1 cellular context compared by ENCODE assay signal in genomic region chr2:74548919-74549684, GRCh38.
TF ChIP-seq lines count a peak whose summit lies in the region.

No MANE protein-coding gene starts in this region.

TF ChIP-seq in K562, 482 proteins besides CTCF, POLR2A, EP300 and RAD21 (continues in another document):
- TF ChIP-seq TAF9B (IDR thresholded peaks at IDR 0.05; ENCODE audit: partially characterized antibody) (no peak), GABPA (tag; conservative IDR thresholded peaks at IDR 0.05; ENCODE audit: low read depth) (no peak), SMARCC2 (IDR thresholded peaks at IDR 0.05; ENCODE audit: low read depth) (no peak), CCNT2 (IDR thresholded peaks at IDR 0.05; ENCODE audit: borderline replicate concordance, extremely low read depth, insufficient read length, low read depth, low read length) (peak; percentile 90), ZC3H8 (IDR thresholded peaks at IDR 0.05) (no peak), MYBL2 (IDR thresholded peaks at IDR 0.05; ENCODE audit: low read depth) (no peak), MYBL2 (CRISPR knock-in tag; IDR thresholded peaks at IDR 0.05; ENCODE audit: borderline replicate concordance) (no peak), ZNF165 (CRISPR knock-in tag; IDR thresholded peaks at IDR 0.05; ENCODE audit: borderline replicate concordance) (no peak), ZNF316 (IDR thresholded peaks at IDR 0.05) (no peak), ZNF589 (CRISPR knock-in tag; IDR thresholded peaks at IDR 0.05; ENCODE audit: low read depth) (no peak), CTBP1 (IDR thresholded peaks at IDR 0.05; ENCODE audit: borderline replicate concordance) (peak; percentile 87), MLLT1 (IDR thresholded peaks at IDR 0.05) (0 out of 4 replicates have a peak, but pooled peaks of 1 of the 2 experiments have one; percentile 37), EP400 (IDR thresholded peaks at IDR 0.05) (0 out of 2 replicates have a peak, but pooled peaks have one; percentile 20), SIX5 (IDR thresholded peaks at IDR 0.05; ENCODE audit: borderline replicate concordance in 1 of 2, insufficient read depth in 1 of 2, low read depth in 1 of 2, low read length in 2 of 2) (no peak), NONO (IDR thresholded peaks at IDR 0.05; ENCODE audit: low read depth in 2 of 2, low read length in 1 of 2) (peak; percentile 52 to 63; a peak in 2 of 4 replicates), SRSF1 (IDR thresholded peaks at IDR 0.05; ENCODE audit: low read depth, low read length) (no peak), CREBBP (IDR thresholded peaks at IDR 0.05; ENCODE audit: low read depth, low read length) (no peak), ZNF699 (CRISPR knock-in tag; IDR thresholded peaks at IDR 0.05; ENCODE audit: insufficient replicate concordance) (no peak), ZNF695 (CRISPR knock-in tag; IDR thresholded peaks at IDR 0.05) (no peak), CHAMP1 (IDR thresholded peaks at IDR 0.05) (no peak), XRCC4 (IDR thresholded peaks at IDR 0.05; ENCODE audit: extremely low read depth, insufficient read depth, insufficient read length) (no peak), CHCHD3 (CRISPR knock-in tag; IDR thresholded peaks at IDR 0.05) (no peak), ZBED1 (IDR thresholded peaks at IDR 0.05) (no peak), MAZ (CRISPR knock-in tag; conservative IDR thresholded peaks at IDR 0.05 in 1 of 2, IDR thresholded peaks at IDR 0.05 in 1 of 2) (peak; percentile 32 to 68; a peak in 3 of 4 replicates), ZNF318 (IDR thresholded peaks at IDR 0.05; ENCODE audit: borderline replicate concordance in 1 of 2, low read depth in 1 of 2) (no peak), MCM2 (IDR thresholded peaks at IDR 0.05; ENCODE audit: low read depth) (no peak), NFRKB (IDR thresholded peaks at IDR 0.05; ENCODE audit: low read depth) (0 out of 2 replicates have a peak, but pooled peaks have one; percentile 34), TBL1XR1 (IDR thresholded peaks at IDR 0.05; ENCODE audit: low read length in 2 of 2) (no peak; a peak in 1 of 4 replicates), NFIC (IDR thresholded peaks at IDR 0.05) (0 out of 2 replicates have a peak, but pooled peaks have one; percentile 23), HDAC6 (IDR thresholded peaks at IDR 0.05; ENCODE audit: low read depth, low read length) (no peak)
- TF ChIP-seq, protein P1, sequence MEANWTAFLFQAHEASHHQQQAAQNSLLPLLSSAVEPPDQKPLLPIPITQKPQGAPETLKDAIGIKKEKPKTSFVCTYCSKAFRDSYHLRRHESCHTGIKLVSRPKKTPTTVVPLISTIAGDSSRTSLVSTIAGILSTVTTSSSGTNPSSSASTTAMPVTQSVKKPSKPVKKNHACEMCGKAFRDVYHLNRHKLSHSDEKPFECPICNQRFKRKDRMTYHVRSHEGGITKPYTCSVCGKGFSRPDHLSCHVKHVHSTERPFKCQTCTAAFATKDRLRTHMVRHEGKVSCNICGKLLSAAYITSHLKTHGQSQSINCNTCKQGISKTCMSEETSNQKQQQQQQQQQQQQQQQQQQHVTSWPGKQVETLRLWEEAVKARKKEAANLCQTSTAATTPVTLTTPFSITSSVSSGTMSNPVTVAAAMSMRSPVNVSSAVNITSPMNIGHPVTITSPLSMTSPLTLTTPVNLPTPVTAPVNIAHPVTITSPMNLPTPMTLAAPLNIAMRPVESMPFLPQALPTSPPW (CRISPR knock-in tag; IDR thresholded peaks at IDR 0.05) = peak; percentile 41
- TF ChIP-seq, protein P2, sequence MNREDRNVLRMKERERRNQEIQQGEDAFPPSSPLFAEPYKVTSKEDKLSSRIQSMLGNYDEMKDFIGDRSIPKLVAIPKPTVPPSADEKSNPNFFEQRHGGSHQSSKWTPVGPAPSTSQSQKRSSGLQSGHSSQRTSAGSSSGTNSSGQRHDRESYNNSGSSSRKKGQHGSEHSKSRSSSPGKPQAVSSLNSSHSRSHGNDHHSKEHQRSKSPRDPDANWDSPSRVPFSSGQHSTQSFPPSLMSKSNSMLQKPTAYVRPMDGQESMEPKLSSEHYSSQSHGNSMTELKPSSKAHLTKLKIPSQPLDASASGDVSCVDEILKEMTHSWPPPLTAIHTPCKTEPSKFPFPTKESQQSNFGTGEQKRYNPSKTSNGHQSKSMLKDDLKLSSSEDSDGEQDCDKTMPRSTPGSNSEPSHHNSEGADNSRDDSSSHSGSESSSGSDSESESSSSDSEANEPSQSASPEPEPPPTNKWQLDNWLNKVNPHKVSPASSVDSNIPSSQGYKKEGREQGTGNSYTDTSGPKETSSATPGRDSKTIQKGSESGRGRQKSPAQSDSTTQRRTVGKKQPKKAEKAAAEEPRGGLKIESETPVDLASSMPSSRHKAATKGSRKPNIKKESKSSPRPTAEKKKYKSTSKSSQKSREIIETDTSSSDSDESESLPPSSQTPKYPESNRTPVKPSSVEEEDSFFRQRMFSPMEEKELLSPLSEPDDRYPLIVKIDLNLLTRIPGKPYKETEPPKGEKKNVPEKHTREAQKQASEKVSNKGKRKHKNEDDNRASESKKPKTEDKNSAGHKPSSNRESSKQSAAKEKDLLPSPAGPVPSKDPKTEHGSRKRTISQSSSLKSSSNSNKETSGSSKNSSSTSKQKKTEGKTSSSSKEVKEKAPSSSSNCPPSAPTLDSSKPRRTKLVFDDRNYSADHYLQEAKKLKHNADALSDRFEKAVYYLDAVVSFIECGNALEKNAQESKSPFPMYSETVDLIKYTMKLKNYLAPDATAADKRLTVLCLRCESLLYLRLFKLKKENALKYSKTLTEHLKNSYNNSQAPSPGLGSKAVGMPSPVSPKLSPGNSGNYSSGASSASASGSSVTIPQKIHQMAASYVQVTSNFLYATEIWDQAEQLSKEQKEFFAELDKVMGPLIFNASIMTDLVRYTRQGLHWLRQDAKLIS (CRISPR knock-in tag; IDR thresholded peaks at IDR 0.05) = 0 out of 2 replicates have a peak, but pooled peaks have one; percentile 32
- TF ChIP-seq, protein P3, sequence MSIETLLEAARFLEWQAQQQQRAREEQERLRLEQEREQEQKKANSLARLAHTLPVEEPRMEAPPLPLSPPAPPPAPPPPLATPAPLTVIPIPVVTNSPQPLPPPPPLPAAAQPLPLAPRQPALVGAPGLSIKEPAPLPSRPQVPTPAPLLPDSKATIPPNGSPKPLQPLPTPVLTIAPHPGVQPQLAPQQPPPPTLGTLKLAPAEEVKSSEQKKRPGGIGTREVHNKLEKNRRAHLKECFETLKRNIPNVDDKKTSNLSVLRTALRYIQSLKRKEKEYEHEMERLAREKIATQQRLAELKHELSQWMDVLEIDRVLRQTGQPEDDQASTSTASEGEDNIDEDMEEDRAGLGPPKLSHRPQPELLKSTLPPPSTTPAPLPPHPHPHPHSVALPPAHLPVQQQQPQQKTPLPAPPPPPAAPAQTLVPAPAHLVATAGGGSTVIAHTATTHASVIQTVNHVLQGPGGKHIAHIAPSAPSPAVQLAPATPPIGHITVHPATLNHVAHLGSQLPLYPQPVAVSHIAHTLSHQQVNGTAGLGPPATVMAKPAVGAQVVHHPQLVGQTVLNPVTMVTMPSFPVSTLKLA (conservative IDR thresholded peaks at IDR 0.05) = peak in 1 of 2 experiments; percentile 43; a peak in 2 of 4 replicates
- TF ChIP-seq, protein P4, sequence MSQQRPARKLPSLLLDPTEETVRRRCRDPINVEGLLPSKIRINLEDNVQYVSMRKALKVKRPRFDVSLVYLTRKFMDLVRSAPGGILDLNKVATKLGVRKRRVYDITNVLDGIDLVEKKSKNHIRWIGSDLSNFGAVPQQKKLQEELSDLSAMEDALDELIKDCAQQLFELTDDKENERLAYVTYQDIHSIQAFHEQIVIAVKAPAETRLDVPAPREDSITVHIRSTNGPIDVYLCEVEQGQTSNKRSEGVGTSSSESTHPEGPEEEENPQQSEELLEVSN (IDR thresholded peaks at IDR 0.05; ENCODE audit: borderline replicate concordance in 1 of 2, extremely low read depth in 1 of 2, insufficient read depth in 1 of 2, insufficient read length in 1 of 2, low read depth in 1 of 2, low read length in 1 of 2, poor library complexity in 1 of 2, severe bottlenecking in 1 of 2) = peak; percentile 86 to 98
- TF ChIP-seq, protein P5, sequence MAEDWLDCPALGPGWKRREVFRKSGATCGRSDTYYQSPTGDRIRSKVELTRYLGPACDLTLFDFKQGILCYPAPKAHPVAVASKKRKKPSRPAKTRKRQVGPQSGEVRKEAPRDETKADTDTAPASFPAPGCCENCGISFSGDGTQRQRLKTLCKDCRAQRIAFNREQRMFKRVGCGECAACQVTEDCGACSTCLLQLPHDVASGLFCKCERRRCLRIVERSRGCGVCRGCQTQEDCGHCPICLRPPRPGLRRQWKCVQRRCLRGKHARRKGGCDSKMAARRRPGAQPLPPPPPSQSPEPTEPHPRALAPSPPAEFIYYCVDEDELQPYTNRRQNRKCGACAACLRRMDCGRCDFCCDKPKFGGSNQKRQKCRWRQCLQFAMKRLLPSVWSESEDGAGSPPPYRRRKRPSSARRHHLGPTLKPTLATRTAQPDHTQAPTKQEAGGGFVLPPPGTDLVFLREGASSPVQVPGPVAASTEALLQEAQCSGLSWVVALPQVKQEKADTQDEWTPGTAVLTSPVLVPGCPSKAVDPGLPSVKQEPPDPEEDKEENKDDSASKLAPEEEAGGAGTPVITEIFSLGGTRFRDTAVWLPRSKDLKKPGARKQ (CRISPR knock-in tag; IDR thresholded peaks at IDR 0.05) = 0 out of 2 replicates have a peak, but pooled peaks have one; percentile 81
